20 cellular contexts compared by ENCODE assay signal in the genomic region with DNA sequence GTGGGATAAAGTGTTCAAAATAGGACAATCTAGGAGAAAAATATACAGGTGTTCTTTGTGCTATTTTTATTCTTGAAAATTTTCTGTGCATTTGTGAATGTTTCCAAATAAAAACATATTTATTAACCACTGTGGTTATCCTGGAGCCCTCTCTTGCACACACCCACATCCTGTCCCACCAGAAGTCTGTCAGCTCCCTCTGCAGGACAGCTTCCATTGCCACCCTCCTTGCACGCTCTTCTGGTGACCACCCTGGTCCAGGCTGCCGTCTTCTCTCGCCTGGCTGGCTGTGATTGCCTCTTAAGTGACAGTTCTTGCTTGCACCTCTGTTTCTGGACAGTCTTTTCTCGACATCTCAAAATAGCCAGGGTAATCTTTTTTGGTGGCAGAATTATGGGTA.
DNase-seq lines count a peak whose midpoint lies in the region; ATAC-seq and TF ChIP-seq lines count a peak whose summit lies in the region.
"Had no signal": no experiment of that assay in that cellular context is flagged by ENCODE, and none has a peak within 500 bp of the region (broad histone marks: within the 10 kb centered on the region; RNA-seq: fewer than 3 reads in every experiment).

No MANE protein-coding gene starts in this region.

- H3K27me3 ChIP-seq in neural progenitor cell: no peaks in the 10 kb centered on the region
- H3K27me3 ChIP-seq: heart left ventricle had no signal

- H3K27ac Mint-ChIP-seq in WTC11: no peak overlapping the region
- no peak overlapping the region for H3K27ac Mint-ChIP-seq in neural progenitor cell
- H3K27ac Mint-ChIP-seq: HFFc6, T-cell had no signal

- H3F3A ChIP-seq in neural progenitor cell (ENCODE audit: low read depth): no peaks in the 10 kb centered on the region

- H3K4me3 Mint-ChIP-seq in WTC11: no peak overlapping the region
- no peak overlapping the region for H3K4me3 Mint-ChIP-seq in neural progenitor cell
- H3K4me3 Mint-ChIP-seq: HFFc6, T-cell had no signal

- CTCF ChIA-PET in WTC11 (lab: Charles Lee): interaction anchor here (0.6 to 3.8 kb wide), 5 partner anchors 15 to 403 kb away, joined by 3 to 24 read pairs (median 4); no protein-coding TSS in a partner anchor

- no peak overlapping the region for H3K27ac ChIP-seq in neural progenitor cell
- H3K27ac ChIP-seq: A549, C4-2B, heart left ventricle, left ventricle myocardium inferior had no signal

- DNase-seq in NCI-H82 (lab: John Stamatoyannopoulos, UW) (peak; percentile 22), NCI-H82 treated with DMSO at 0.1 percent for 48 hours (lab: John Stamatoyannopoulos, UW; ENCODE audit: unreplicated experiment) (no peak), WTC11 (ENCODE audit: low spot score) (peak; percentile 31), neural progenitor cell (ENCODE audit: low spot score) (peak; percentile 13), epidermal melanocyte (ENCODE audit: insufficient read length, low spot score) (no peak), COLO829 (ENCODE audit: low spot score) (no peak), SW 1271 (lab: John Stamatoyannopoulos, UW) (no peak)
- DNase-seq in Jurkat, Clone E6-1 (ENCODE audit: low read depth, low spot score): peak; percentile 28
- DNase-seq: activated T-cell treated with anti-CD3 and anti-CD28 coated beads, Interleukin-2, amount 50 U/mL, for 1 hour; heart left ventricle; HFFc6; left ventricle myocardium inferior; NCI-H1436 treated with DMSO at 0.1 percent for 48 hours; NCI-H524 treated with DMSO at 0.1 percent for 48 hours; OCI-M1; T-cell had no signal

- no peak for TF ChIP-seq CTCF in WTC11 (IDR thresholded peaks at IDR 0.05)
- TF ChIP-seq CTCF in neural progenitor cell (IDR thresholded peaks at IDR 0.05): peak; percentile 21

- no peaks in the 10 kb centered on the region for H3K4me1 ChIP-seq in neural progenitor cell
- H3K4me1 ChIP-seq: A549, heart left ventricle had no signal

- no peaks in the 10 kb centered on the region for H3K36me3 ChIP-seq in neural progenitor cell
- H3K36me3 ChIP-seq: heart left ventricle, left ventricle myocardium inferior had no signal

- H3K4me1 Mint-ChIP-seq in WTC11: peaks cover 6% of the 10 kb centered on the region
- H3K4me1 Mint-ChIP-seq in neural progenitor cell: peaks cover 10% of the 10 kb centered on the region
- H3K4me1 Mint-ChIP-seq: T-cell had no signal

- no peaks in the 10 kb centered on the region for H4K20me1 ChIP-seq in neural progenitor cell (ENCODE audit: low read depth)

- H2AFZ ChIP-seq in neural progenitor cell (replicated peaks): no peak overlapping the region

- no peaks in the 10 kb centered on the region for H3K9me3 ChIP-seq in neural progenitor cell (ENCODE audit: low read depth)
- H3K9me3 ChIP-seq: A549, heart left ventricle, left ventricle myocardium inferior had no signal

- peak; percentile 81 for ATAC-seq in WTC11
- ATAC-seq: A549, GM12878, heart left ventricle, Right ventricle myocardium inferior, T-cell had no signal

- H3K4me3 ChIP-seq in Jurkat, Clone E6-1 (ENCODE audit: low read length): no peak overlapping the region
- H3K4me3 ChIP-seq in neural progenitor cell: no peak overlapping the region
- H3K4me3 ChIP-seq: A549, GM12878, heart left ventricle, left ventricle myocardium inferior had no signal

- H3K9me3 Mint-ChIP-seq in WTC11: no peaks in the 10 kb centered on the region
- H3K9me3 Mint-ChIP-seq in neural progenitor cell: no peaks in the 10 kb centered on the region

- no peak overlapping the region for H3K9ac ChIP-seq in neural progenitor cell

- H3K27me3 Mint-ChIP-seq in WTC11 (ENCODE audit: low read depth) (no peaks in the 10 kb centered on the region), neural progenitor cell (ENCODE audit: insufficient read depth, low read depth) (no peaks in the 10 kb centered on the region)
- H3K27me3 Mint-ChIP-seq: T-cell had no signal

- no peaks in the 10 kb centered on the region for H3K79me2 ChIP-seq in neural progenitor cell (ENCODE audit: low read depth)

- H3K4me2 ChIP-seq in neural progenitor cell: no peak overlapping the region
- H3K4me2 ChIP-seq: A549 had no signal

- H3K36me3 Mint-ChIP-seq in WTC11 (no peaks in the 10 kb centered on the region), neural progenitor cell (no peaks in the 10 kb centered on the region)
- H3K36me3 Mint-ChIP-seq: T-cell had no signal

- POLR2A ChIA-PET in WTC11 (lab: Charles Lee): interaction anchor here (0.5 to 0.9 kb wide), 2 partner anchors 8 to 307 kb away, joined by 3 to 6 read pairs; no protein-coding TSS in a partner anchor

TF ChIP-seq in WTC11, 78 proteins besides CTCF, POLR2A, EP300 and RAD21:
- TF ChIP-seq, protein P1, sequence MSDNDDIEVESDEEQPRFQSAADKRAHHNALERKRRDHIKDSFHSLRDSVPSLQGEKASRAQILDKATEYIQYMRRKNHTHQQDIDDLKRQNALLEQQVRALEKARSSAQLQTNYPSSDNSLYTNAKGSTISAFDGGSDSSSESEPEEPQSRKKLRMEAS (CRISPR knock-in tag; IDR thresholded peaks at IDR 0.05): no peak
- TF ChIP-seq, protein P2, sequence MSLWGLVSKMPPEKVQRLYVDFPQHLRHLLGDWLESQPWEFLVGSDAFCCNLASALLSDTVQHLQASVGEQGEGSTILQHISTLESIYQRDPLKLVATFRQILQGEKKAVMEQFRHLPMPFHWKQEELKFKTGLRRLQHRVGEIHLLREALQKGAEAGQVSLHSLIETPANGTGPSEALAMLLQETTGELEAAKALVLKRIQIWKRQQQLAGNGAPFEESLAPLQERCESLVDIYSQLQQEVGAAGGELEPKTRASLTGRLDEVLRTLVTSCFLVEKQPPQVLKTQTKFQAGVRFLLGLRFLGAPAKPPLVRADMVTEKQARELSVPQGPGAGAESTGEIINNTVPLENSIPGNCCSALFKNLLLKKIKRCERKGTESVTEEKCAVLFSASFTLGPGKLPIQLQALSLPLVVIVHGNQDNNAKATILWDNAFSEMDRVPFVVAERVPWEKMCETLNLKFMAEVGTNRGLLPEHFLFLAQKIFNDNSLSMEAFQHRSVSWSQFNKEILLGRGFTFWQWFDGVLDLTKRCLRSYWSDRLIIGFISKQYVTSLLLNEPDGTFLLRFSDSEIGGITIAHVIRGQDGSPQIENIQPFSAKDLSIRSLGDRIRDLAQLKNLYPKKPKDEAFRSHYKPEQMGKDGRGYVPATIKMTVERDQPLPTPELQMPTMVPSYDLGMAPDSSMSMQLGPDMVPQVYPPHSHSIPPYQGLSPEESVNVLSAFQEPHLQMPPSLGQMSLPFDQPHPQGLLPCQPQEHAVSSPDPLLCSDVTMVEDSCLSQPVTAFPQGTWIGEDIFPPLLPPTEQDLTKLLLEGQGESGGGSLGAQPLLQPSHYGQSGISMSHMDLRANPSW (CRISPR knock-in tag; conservative IDR thresholded peaks at IDR 0.05; ENCODE audit: low read depth): no peak
- TF ChIP-seq OVOL2 (CRISPR knock-in tag; IDR thresholded peaks at IDR 0.05; ENCODE audit: borderline replicate concordance): no peak
- TF ChIP-seq JUN (CRISPR knock-in tag; IDR thresholded peaks at IDR 0.05): no peak

Comparison
In these comparisons a context has a peak if more than half of its experiments do, and no peak if none do; other contexts are left out.
1. DNase-seq: peak in NCI-H82 (single experiment), Jurkat, Clone E6-1 (single experiment), WTC11 (single experiment) and neural progenitor cell (single experiment); none in NCI-H82 treated with DMSO at 0.1 percent for 48 hours (single experiment), epidermal melanocyte (single experiment), COLO829 (single experiment) and SW 1271 (0 of 2).